Comparison of ENCODE assay signal across 30 cellular contexts in the genomic region with DNA sequence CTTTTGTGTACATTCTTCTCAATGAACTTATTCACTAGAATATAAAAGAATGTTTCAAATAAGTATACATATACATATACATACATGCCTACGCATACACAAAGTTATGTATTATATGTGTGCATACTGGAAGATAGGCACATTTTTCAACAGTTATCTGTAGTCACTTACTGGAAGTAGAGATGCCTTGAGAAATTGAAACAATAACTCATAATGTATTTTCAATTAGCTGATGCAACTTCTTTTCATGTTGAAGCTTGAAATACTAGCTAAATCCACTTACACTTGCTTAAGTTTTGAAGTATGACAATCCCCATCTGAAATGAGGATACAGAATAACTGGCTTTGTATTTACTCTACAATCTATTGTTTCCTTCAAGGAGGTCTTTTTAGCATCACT.
"Had no signal": no experiment of that assay in that cellular context is flagged by ENCODE, and none has a peak within 500 bp of the region (broad histone marks: within the 10 kb centered on the region; RNA-seq: fewer than 3 reads in every experiment).

No MANE protein-coding gene starts in this region.

- H3K9me3 ChIP-seq: heart left ventricle, pancreas, prostate gland, SK-N-SH, stomach, thyroid gland, upper lobe of left lung, vagina had no signal

- H3K36me3 ChIP-seq: heart left ventricle, pancreas, prostate gland, stomach, thyroid gland, upper lobe of left lung, vagina, WERI-Rb-1 had no signal

- H3K4me3 ChIP-seq: coronary artery, dorsolateral prefrontal cortex, heart left ventricle, pancreas, prostate gland, skin epidermis, stomach, thyroid gland, upper lobe of left lung, vagina had no signal

- H3K4me2 ChIP-seq: SK-N-SH had no signal

- H3K4me3 Mint-ChIP-seq: mesothelial cell of epicardium; naive B cell; neural crest cell; T-helper 1 cell treated with Interleukin-12 subunit alpha and Interleukin-12 subunit beta and Interleukin-4 antibody, amounts not matched to agents 30 μg/mL and 1 μg/mL, for 36 hours had no signal

- H3K27ac ChIP-seq: coronary artery, dorsolateral prefrontal cortex, foreskin keratinocyte, heart left ventricle, pancreas, prostate gland, skin epidermis, stomach, thyroid gland, upper lobe of left lung, vagina had no signal

- H3K4me1 Mint-ChIP-seq: naive B cell had no signal

- H3K9ac ChIP-seq: SK-N-SH had no signal

- H3K9me3 Mint-ChIP-seq: mesothelial cell of epicardium, naive B cell, neural crest cell had no signal

- H3K27ac Mint-ChIP-seq: mesothelial cell of epicardium; naive B cell; T-helper 1 cell treated with Interleukin-12 subunit alpha and Interleukin-12 subunit beta and Interleukin-4 antibody, amounts not matched to agents 30 μg/mL and 1 μg/mL, for 36 hours had no signal

- DNase-seq: activated CD4-positive, alpha-beta T cell treated with anti-CD3 and anti-CD28 coated beads, Interleukin-2, amount 50 U/mL, for 1 hour; activated CD4-positive, CD25-positive, alpha-beta regulatory T cell treated with anti-CD3 and anti-CD28 coated beads, Interleukin-2, amount 50 U/mL, for 72 hours; anterior cingulate cortex; cerebellar nuclear complex; dorsolateral prefrontal cortex; effector memory CD4-positive, alpha-beta T cell; heart left ventricle; naive B cell; nucleus accumbens; pancreas; retina; SK-N-SH; stimulated activated CD4-positive, alpha-beta T cell treated with anti-CD3 and anti-CD28 coated beads, Interleukin-12 subunit alpha, Interleukin-12 subunit beta, amount 100 ng/mL, for 4 hours; stimulated activated CD4-positive, alpha-beta T cell treated with anti-CD3 and anti-CD28 coated beads, Interleukin-4, amount 100 ng/mL, for 1 hour; stomach; SW 1271; T1000; thyroid gland; upper lobe of left lung; WERI-Rb-1 had no signal

- H3K36me3 Mint-ChIP-seq: mesothelial cell of epicardium, naive B cell had no signal

- H3K4me1 ChIP-seq: foreskin keratinocyte, heart left ventricle, prostate gland, stomach, thyroid gland, upper lobe of left lung, vagina had no signal

- H3K27me3 ChIP-seq: foreskin keratinocyte, heart left ventricle, pancreas, stomach, thyroid gland, upper lobe of left lung, vagina had no signal

- ATAC-seq: esophagus mucosa, foreskin keratinocyte, heart left ventricle, pancreas, sciatic nerve had no signal
